1 cellular context compared by ENCODE assay signal in the genomic region with DNA sequence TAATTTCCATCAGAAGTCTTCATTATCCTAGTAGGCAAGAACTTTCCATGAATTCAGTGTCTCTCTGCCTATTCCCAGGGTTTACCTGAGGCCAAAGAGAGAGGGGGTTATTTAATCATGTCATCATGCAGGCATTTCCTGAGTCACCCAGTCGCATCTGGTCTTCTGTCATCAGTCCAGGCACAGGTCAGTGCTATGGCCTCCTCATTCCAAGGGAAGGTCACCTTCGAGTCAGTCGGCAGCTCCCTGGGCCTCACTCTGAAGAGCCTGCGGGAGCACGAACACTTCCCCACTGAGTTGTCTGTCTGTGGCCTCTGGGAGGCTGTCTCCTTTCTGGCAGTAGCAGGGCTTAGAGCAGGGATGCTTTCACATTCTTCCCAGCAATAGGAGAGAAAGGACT.
TF ChIP-seq lines count a peak whose summit lies in the region.

No MANE protein-coding gene starts in this region.

TF ChIP-seq in IMR-90, 13 proteins besides CTCF, POLR2A, EP300 and RAD21:
- TF ChIP-seq, protein P1, sequence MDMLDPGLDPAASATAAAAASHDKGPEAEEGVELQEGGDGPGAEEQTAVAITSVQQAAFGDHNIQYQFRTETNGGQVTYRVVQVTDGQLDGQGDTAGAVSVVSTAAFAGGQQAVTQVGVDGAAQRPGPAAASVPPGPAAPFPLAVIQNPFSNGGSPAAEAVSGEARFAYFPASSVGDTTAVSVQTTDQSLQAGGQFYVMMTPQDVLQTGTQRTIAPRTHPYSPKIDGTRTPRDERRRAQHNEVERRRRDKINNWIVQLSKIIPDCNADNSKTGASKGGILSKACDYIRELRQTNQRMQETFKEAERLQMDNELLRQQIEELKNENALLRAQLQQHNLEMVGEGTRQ (IDR thresholded peaks at IDR 0.05; ENCODE audit: low read depth, low read length): no peak
- TF ChIP-seq MXI1 (IDR thresholded peaks at IDR 0.05; ENCODE audit: borderline replicate concordance, low read depth, low read length): no peak
- TF ChIP-seq NFE2L2 (IDR thresholded peaks at IDR 0.05; ENCODE audit: low read depth, low read length): no peak
- peak; percentile 65 for TF ChIP-seq FOS (IDR thresholded peaks at IDR 0.05; ENCODE audit: low read depth, low read length)
- TF ChIP-seq SMC3 (IDR thresholded peaks at IDR 0.05; ENCODE audit: low read depth, low read length): peak; percentile 29; the same call in 1 of the 2 replicates
- TF ChIP-seq RFX5 (IDR thresholded peaks at IDR 0.05; ENCODE audit: low read depth, low read length): no peak
- TF ChIP-seq CEBPB (IDR thresholded peaks at IDR 0.05; ENCODE audit: low read depth, low read length): no peak
- TF ChIP-seq CHD1 (IDR thresholded peaks at IDR 0.05; ENCODE audit: low read depth, low read length): no peak
- TF ChIP-seq, protein P2, sequence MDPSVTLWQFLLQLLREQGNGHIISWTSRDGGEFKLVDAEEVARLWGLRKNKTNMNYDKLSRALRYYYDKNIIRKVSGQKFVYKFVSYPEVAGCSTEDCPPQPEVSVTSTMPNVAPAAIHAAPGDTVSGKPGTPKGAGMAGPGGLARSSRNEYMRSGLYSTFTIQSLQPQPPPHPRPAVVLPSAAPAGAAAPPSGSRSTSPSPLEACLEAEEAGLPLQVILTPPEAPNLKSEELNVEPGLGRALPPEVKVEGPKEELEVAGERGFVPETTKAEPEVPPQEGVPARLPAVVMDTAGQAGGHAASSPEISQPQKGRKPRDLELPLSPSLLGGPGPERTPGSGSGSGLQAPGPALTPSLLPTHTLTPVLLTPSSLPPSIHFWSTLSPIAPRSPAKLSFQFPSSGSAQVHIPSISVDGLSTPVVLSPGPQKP (IDR thresholded peaks at IDR 0.05; ENCODE audit: borderline replicate concordance, low read depth, low read length): no peak
- TF ChIP-seq BHLHE40 (IDR thresholded peaks at IDR 0.05; ENCODE audit: low read depth, low read length): 0 out of 2 replicates have a peak, but pooled peaks have one; percentile 32
- no peak for TF ChIP-seq MAZ (IDR thresholded peaks at IDR 0.05; ENCODE audit: borderline replicate concordance, low read depth, low read length)
- TF ChIP-seq MAFK (IDR thresholded peaks at IDR 0.05; ENCODE audit: low read depth, low read length): no peak
- TF ChIP-seq RCOR1 (IDR thresholded peaks at IDR 0.05; ENCODE audit: insufficient replicate concordance, low read length): peak; percentile 64
